ENCODE assay signal across 13 cellular contexts in genomic region chr2:239394978-239395377, GRCh38.
"Had no signal": no experiment of that assay in that cellular context is flagged by ENCODE, and none has a peak within 500 bp of the region (broad histone marks: within the 10 kb centered on the region; RNA-seq: fewer than 3 reads in every experiment).

No MANE protein-coding gene starts in this region.

- ATAC-seq: esophagus mucosa, left colon, SK-N-SH treated with all-trans-retinoic acid at 6 μM for 48 hours had no signal

- H3K27me3 ChIP-seq: dorsolateral prefrontal cortex, ovary, testis had no signal

- H3K27me3 Mint-ChIP-seq: activated B cell treated with CpG ODN at 0.5 μM for 24 hours; activated naive CD4-positive, alpha-beta T cell treated with anti-CD3 and anti-CD28 coated beads, Interleukin-2, amount 50 U/mL, for 24 hours; stimulated activated naive CD8-positive, alpha-beta T cell treated with anti-CD3 and anti-CD28 coated beads, Interleukin-15, Interleukin-2, amounts not matched to agents 100 ng/mL and 50 ng/mL, for 24 hours had no signal

- DNase-seq: activated B cell treated with CpG ODN at 0.5 μM for 24 hours; amygdala; left colon; stimulated activated CD4-positive, alpha-beta T cell treated with anti-CD3 and anti-CD28 coated beads, Interleukin-15, amount 100 ng/mL, for 24 hours; stimulated activated CD4-positive, alpha-beta T cell treated with anti-CD3 and anti-CD28 coated beads, Interleukin-4, amount 100 ng/mL, for 24 hours; testis had no signal

- H3K4me3 ChIP-seq: dorsolateral prefrontal cortex, ovary, testis had no signal

- H3K4me3 Mint-ChIP-seq: activated B cell treated with CpG ODN at 0.5 μM for 24 hours; activated naive CD4-positive, alpha-beta T cell treated with anti-CD3 and anti-CD28 coated beads, Interleukin-2, amount 50 U/mL, for 24 hours; stimulated activated naive CD8-positive, alpha-beta T cell treated with anti-CD3 and anti-CD28 coated beads, Interleukin-15, Interleukin-2, amounts not matched to agents 100 ng/mL and 50 ng/mL, for 24 hours; T-helper 1 cell treated with Interleukin-12 subunit alpha and Interleukin-12 subunit beta and Interleukin-4 antibody, amounts not matched to agents 30 μg/mL and 1 μg/mL, for 36 hours had no signal

- H3K9me3 Mint-ChIP-seq: activated B cell treated with CpG ODN at 0.5 μM for 24 hours; activated naive CD4-positive, alpha-beta T cell treated with anti-CD3 and anti-CD28 coated beads, Interleukin-2, amount 50 U/mL, for 24 hours; stimulated activated naive CD8-positive, alpha-beta T cell treated with anti-CD3 and anti-CD28 coated beads, Interleukin-15, Interleukin-2, amounts not matched to agents 100 ng/mL and 50 ng/mL, for 24 hours; T-helper 1 cell treated with Interleukin-12 subunit alpha and Interleukin-12 subunit beta and Interleukin-4 antibody, amounts not matched to agents 30 μg/mL and 1 μg/mL, for 36 hours had no signal

- H3K9me3 ChIP-seq: ovary, testis had no signal

- H3K27ac ChIP-seq: ovary, testis had no signal

- H3K27ac Mint-ChIP-seq: activated B cell treated with CpG ODN at 0.5 μM for 24 hours; activated naive CD4-positive, alpha-beta T cell treated with anti-CD3 and anti-CD28 coated beads, Interleukin-2, amount 50 U/mL, for 24 hours; stimulated activated naive CD8-positive, alpha-beta T cell treated with anti-CD3 and anti-CD28 coated beads, Interleukin-15, Interleukin-2, amounts not matched to agents 100 ng/mL and 50 ng/mL, for 24 hours; T-helper 1 cell treated with Interleukin-12 subunit alpha and Interleukin-12 subunit beta and Interleukin-4 antibody, amounts not matched to agents 30 μg/mL and 1 μg/mL, for 36 hours had no signal

- H3K36me3 ChIP-seq: ovary had no signal
